In the genomic region with DNA sequence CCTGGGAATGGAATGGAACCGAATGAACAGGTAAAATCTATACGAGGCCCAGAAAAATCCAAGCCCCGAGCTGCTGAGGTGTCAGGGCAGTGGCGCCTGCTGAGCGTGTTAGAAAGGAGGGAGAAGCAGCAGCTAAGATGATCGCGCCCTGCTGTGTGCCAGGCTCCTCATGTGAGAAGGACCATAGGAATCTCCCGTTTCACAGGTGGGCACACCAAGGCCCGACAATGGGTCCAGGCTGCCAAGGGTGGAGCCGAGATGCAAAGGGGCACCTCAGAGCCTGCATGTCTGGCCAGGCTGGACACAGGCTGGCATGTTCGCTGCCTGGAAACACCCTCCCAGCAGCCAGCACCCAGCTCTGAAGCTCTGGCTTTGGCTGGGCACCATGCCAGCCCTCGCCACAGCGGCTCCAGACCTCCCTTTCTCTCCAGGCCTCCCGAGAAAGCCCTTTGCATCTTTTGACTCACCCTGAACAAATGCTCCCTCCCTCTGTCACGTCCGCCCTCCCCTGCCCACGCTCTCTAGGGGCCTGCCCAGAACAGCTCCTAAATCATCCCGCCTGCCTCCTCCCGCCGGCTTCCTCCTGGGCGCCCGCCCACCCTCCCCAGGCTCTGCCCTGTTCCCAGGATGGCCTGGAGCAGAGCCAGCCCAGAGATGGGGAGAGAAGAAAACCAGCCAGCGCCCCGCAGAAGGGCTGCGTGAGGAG, we compare ENCODE assay signal across 8 cellular contexts.
DNase-seq lines count a peak whose midpoint lies in the region; ATAC-seq and TF ChIP-seq lines count a peak whose summit lies in the region.

No MANE protein-coding gene starts in this region.

- H3K9me3 ChIP-seq in PC-3 (ENCODE audit: low read length): no peaks in the 10 kb centered on the region
- no peaks in the 10 kb centered on the region for H3K9me3 ChIP-seq in effector memory CD4-positive, alpha-beta T cell (ENCODE audit: control insufficient read depth, low read length)

- no peaks in the 10 kb centered on the region for H3K79me2 ChIP-seq in PC-3 (ENCODE audit: low read length)

- H3K4me2 ChIP-seq in PC-3 (ENCODE audit: low read length): peak overlapping the region; percentile 44

- H3K4me1 ChIP-seq in PC-3 (ENCODE audit: insufficient read depth, low read length): peaks cover 13% of the 10 kb centered on the region
- no peaks in the 10 kb centered on the region for H3K4me1 ChIP-seq in effector memory CD4-positive, alpha-beta T cell (ENCODE audit: control insufficient read depth, insufficient read depth, low read length, poor library complexity, severe bottlenecking)

- no peak overlapping the region for H3K4me3 ChIP-seq in PC-3 (ENCODE audit: low read length)
- H3K4me3 ChIP-seq in effector memory CD4-positive, alpha-beta T cell (ENCODE audit: insufficient read depth, low read depth, low read length, poor library complexity, severe bottlenecking): no peak overlapping the region

- DNase-seq in COLO668 (lab: John Stamatoyannopoulos, UW; ENCODE audit: unreplicated experiment) (peak; percentile 90), PC-3 (peak; percentile 90), cerebellar nuclear complex (lab: John Stamatoyannopoulos, UW) (no peak)
- DNase-seq in effector memory CD4-positive, alpha-beta T cell: no peak
- DNase-seq in stimulated activated CD8-positive, alpha-beta memory T cell treated with anti-CD3 and anti-CD28 coated beads, Interleukin-4, amount 100 ng/mL, for 48 hours: no peak

- POLR2A ChIA-PET in PC-3 (lab: Charles Lee; ENCODE audit: unreplicated experiment): no interaction called here

- no peaks in the 10 kb centered on the region for H3K27me3 ChIP-seq in PC-3 (ENCODE audit: low read length)
- H3K27me3 ChIP-seq in effector memory CD4-positive, alpha-beta T cell (replicated peaks; ENCODE audit: control insufficient read depth, insufficient read depth, low read length, poor library complexity, severe bottlenecking): no peaks in the 10 kb centered on the region

- intact Hi-C loops in PC-3 (cut with micrococcal nuclease): loop anchor here (10.0 kb wide), 1 partner anchor 219 kb away; a partner anchor contains a TSS

- no peaks in the 10 kb centered on the region for H3K9me3 Mint-ChIP-seq in nephron

- peak overlapping the region in 2 of 3 experiments; percentile 53 to 59 for H3K4me3 Mint-ChIP-seq in nephron

- TF ChIP-seq CTCF in PC-3 (conservative IDR thresholded peaks at IDR 0.05; ENCODE audit: low read depth, low read length) (no peak), nephron (IDR thresholded peaks at IDR 0.05; ENCODE audit: unreplicated experiment in 3 of 3) (no peak)

- H3K27ac ChIP-seq in PC-3 (ENCODE audit: low read length): no peak overlapping the region
- no peak overlapping the region for H3K27ac ChIP-seq in effector memory CD4-positive, alpha-beta T cell (ENCODE audit: insufficient read depth, low read length, poor library complexity, severe bottlenecking)

- no peaks in the 10 kb centered on the region for H3K9me2 ChIP-seq in PC-3 (replicated peaks; ENCODE audit: low read length)

- peak; percentile 45 for ATAC-seq in HG03045 (IDR thresholded peaks at IDR 0.05; ENCODE audit: unreplicated experiment)
- peak; percentile 89 for ATAC-seq in PC-3
- ATAC-seq in esophagus mucosa: peak; percentile 73

- peak overlapping the region; percentile 31 to 80 (median 33) for H3K27ac Mint-ChIP-seq in nephron

- H3F3A ChIP-seq in PC-3 (ENCODE audit: low read length, unreplicated experiment): no peaks in the 10 kb centered on the region

- no peak overlapping the region for H2AFZ ChIP-seq in PC-3 (ENCODE audit: low read length)

- H3K36me3 Mint-ChIP-seq in nephron (ENCODE audit: low read depth): peaks cover 5% of the 10 kb centered on the region

- no peaks in the 10 kb centered on the region for H3K36me3 ChIP-seq in PC-3 (ENCODE audit: low read depth, low read length)
- no peaks in the 10 kb centered on the region for H3K36me3 ChIP-seq in effector memory CD4-positive, alpha-beta T cell (ENCODE audit: control insufficient read depth, insufficient read depth, low read length)

- peaks cover 62% of the 10 kb centered on the region for H3K4me1 Mint-ChIP-seq in nephron

- no TSS peak for BruUV-seq in PC-3 (replicated peaks; lab: Mats Ljungman, UMichigan)

- CTCF ChIA-PET in PC-3 (lab: Charles Lee): interaction anchor here (0.6 to 1.0 kb wide), 3 partner anchors 21 to 215 kb away, joined by 3 to 6 read pairs (median 5); no protein-coding TSS in a partner anchor

- H3K27me3 Mint-ChIP-seq in nephron (ENCODE audit: low read depth): peaks cover 11% of the 10 kb centered on the region

- H4K20me1 ChIP-seq in PC-3 (ENCODE audit: low read length): no peaks in the 10 kb centered on the region

- H3K9ac ChIP-seq in PC-3 (ENCODE audit: low read length): no peak overlapping the region

Comparison
In these comparisons a context has a peak if more than half of its experiments do, and no peak if none do; other contexts are left out.
1. DNase-seq: peak in COLO668 (single experiment) and PC-3 (single experiment); none in cerebellar nuclear complex (0 of 2), effector memory CD4-positive, alpha-beta T cell (0 of 3) and stimulated activated CD8-positive, alpha-beta memory T cell treated with anti-CD3 and anti-CD28 coated beads, Interleukin-4, amount 100 ng/mL, for 48 hours (single experiment).
2. Peak in every context shown above with its lines, with median percentiles within 50 percentile points of each other: ATAC-seq.